Comparison of ENCODE assay signal across 9 cellular contexts in the genomic region with DNA sequence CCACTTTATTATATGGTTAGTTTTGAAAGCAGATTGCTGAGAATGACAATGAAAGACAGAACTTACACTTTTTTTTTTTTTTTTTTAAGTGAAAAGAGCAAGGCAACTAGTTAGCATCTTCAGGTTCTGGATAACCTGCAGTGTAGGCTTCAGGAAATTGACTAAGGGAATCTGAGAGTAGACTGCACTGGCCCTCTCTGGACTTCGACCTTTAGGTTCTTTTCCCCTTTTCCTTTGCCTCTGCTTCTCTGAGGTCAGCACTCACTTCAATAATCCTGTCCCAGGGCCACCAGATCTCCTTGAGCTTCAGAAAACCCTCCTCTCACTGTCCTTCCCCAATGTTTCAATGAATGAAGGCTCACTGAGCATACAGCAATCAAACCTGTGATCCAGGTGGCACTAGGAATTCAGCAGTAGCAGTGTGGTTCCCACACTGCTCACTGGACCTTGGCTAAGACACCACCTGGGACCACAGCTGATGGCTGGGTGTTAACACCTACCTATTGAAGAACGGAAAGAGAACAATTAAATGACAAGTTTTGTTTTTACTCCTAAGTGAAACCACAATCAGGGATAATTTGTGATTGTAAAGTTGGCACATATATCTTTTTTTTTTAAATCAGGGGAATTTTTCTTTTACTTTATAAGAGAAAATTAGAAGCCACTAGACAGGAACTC.
DNase-seq lines count a peak whose midpoint lies in the region; ATAC-seq and TF ChIP-seq lines count a peak whose summit lies in the region.
"Had no signal": no experiment of that assay in that cellular context is flagged by ENCODE, and none has a peak within 500 bp of the region (broad histone marks: within the 10 kb centered on the region; RNA-seq: fewer than 3 reads in every experiment).

No MANE protein-coding gene starts in this region.

- CTCF ChIA-PET in CD4-positive, alpha-beta T cell (lab: Charles Lee) = interaction anchor here (1.3 kb wide), 1 partner anchor 65 kb away, joined by 3 read pairs; no protein-coding TSS in a partner anchor
- CTCF ChIA-PET in activated CD8-positive, alpha-beta T cell treated with anti-CD3 and anti-CD28 coated beads, Interleukin-2, amount 10 ng/mL, durations not matched to agents 7 days and 5 days (lab: Charles Lee) = interaction anchor here (0.9 kb wide), 1 partner anchor 144 kb away, joined by 4 read pairs; no protein-coding TSS in a partner anchor

- in situ Hi-C loops in brain microvascular endothelial cell (cut with HindIII; ENCODE audit: low pct_ligation_motif_present, low sequenced_read_pairs) = no loop called here

- no peak for TF ChIP-seq CTCF in CD4-positive, alpha-beta T cell (IDR thresholded peaks at IDR 0.05)
- no peak for TF ChIP-seq CTCF in brain microvascular endothelial cell (IDR thresholded peaks at IDR 0.05; ENCODE audit: low read depth, low read length, missing control alignments)

- DNase-seq in CD4-positive, alpha-beta T cell = no peak
- DNase-seq in activated CD8-positive, alpha-beta T cell treated with anti-CD3 and anti-CD28 coated beads, Interleukin-2, amount 10 ng/mL, durations not matched to agents 7 days and 5 days = no peak
- DNase-seq in NCI-H526 (lab: John Stamatoyannopoulos, UW) (no peak), NCI-H1105 (lab: John Stamatoyannopoulos, UW) (no peak), brain microvascular endothelial cell (no peak), pons (ENCODE audit: low spot score) (no peak)
- DNase-seq: gastrocnemius medialis had no signal

- H3K36me3 Mint-ChIP-seq in CD4-positive, alpha-beta T cell (ENCODE audit: low read depth) = peaks cover 4% of the 10 kb centered on the region
- H3K36me3 Mint-ChIP-seq in activated CD8-positive, alpha-beta T cell treated with anti-CD3 and anti-CD28 coated beads, Interleukin-2, amount 10 ng/mL, durations not matched to agents 7 days and 5 days (ENCODE audit: low read depth) = peaks cover 4% of the 10 kb centered on the region

- no peak overlapping the region for H3K4me3 ChIP-seq in brain microvascular endothelial cell (ENCODE audit: low read depth, low read length)
- H3K4me3 ChIP-seq: gastrocnemius medialis had no signal

- peak; percentile 40 for ATAC-seq in CD4-positive, alpha-beta T cell (ENCODE audit: poor library complexity)
- ATAC-seq in GM18907 (IDR thresholded peaks at IDR 0.05; ENCODE audit: unreplicated experiment) (peak; percentile 87), HG02943 (IDR thresholded peaks at IDR 0.05; ENCODE audit: low read depth, unreplicated experiment) (peak; percentile 75)
- peak; percentile 51 for ATAC-seq in activated CD8-positive, alpha-beta T cell treated with anti-CD3 and anti-CD28 coated beads, Interleukin-2, amount 10 ng/mL, durations not matched to agents 7 days and 5 days

- H3K27me3 ChIP-seq in CD4-positive, alpha-beta T cell (ENCODE audit: control insufficient read depth, insufficient read depth, low read length) = no peaks in the 10 kb centered on the region
- H3K27me3 ChIP-seq in brain microvascular endothelial cell (replicated peaks) = no peaks in the 10 kb centered on the region
- H3K27me3 ChIP-seq: gastrocnemius medialis had no signal

- H3K27me3 Mint-ChIP-seq in CD4-positive, alpha-beta T cell = no peaks in the 10 kb centered on the region
- H3K27me3 Mint-ChIP-seq in activated CD8-positive, alpha-beta T cell treated with anti-CD3 and anti-CD28 coated beads, Interleukin-2, amount 10 ng/mL, durations not matched to agents 7 days and 5 days (ENCODE audit: low read depth) = peaks cover 7% of the 10 kb centered on the region

- no peaks in the 10 kb centered on the region for H3K36me3 ChIP-seq in brain microvascular endothelial cell (replicated peaks)
- H3K36me3 ChIP-seq: gastrocnemius medialis had no signal

- no peaks in the 10 kb centered on the region for H3K9me3 ChIP-seq in CD4-positive, alpha-beta T cell (ENCODE audit: control insufficient read depth, low read length)
- H3K9me3 ChIP-seq: gastrocnemius medialis had no signal

- H3K27ac ChIP-seq in CD4-positive, alpha-beta T cell (ENCODE audit: low read depth, low read length) = no peak overlapping the region
- no peak overlapping the region for H3K27ac ChIP-seq in brain microvascular endothelial cell

- intact Hi-C loops in CD4-positive, alpha-beta T cell (cut with DNase I, micrococcal nuclease) = loop anchor here in 1 of 2 experiments (1.0 kb wide), 2 partner anchors 9 to 67 kb away; no protein-coding TSS in a partner anchor

- peaks cover 59% of the 10 kb centered on the region for H3K4me1 Mint-ChIP-seq in CD4-positive, alpha-beta T cell (ENCODE audit: low read depth)
- H3K4me1 Mint-ChIP-seq in activated CD8-positive, alpha-beta T cell treated with anti-CD3 and anti-CD28 coated beads, Interleukin-2, amount 10 ng/mL, durations not matched to agents 7 days and 5 days (ENCODE audit: low read depth) = peaks cover 39% of the 10 kb centered on the region

- H3K4me3 Mint-ChIP-seq in CD4-positive, alpha-beta T cell = peak overlapping the region; percentile 30
- peak overlapping the region; percentile 47 for H3K4me3 Mint-ChIP-seq in activated CD8-positive, alpha-beta T cell treated with anti-CD3 and anti-CD28 coated beads, Interleukin-2, amount 10 ng/mL, durations not matched to agents 7 days and 5 days

- peak overlapping the region; percentile 82 for H3K27ac Mint-ChIP-seq in CD4-positive, alpha-beta T cell
- peak overlapping the region; percentile 80 for H3K27ac Mint-ChIP-seq in activated CD8-positive, alpha-beta T cell treated with anti-CD3 and anti-CD28 coated beads, Interleukin-2, amount 10 ng/mL, durations not matched to agents 7 days and 5 days

- POLR2A ChIA-PET in CD4-positive, alpha-beta T cell (lab: Charles Lee) = interaction anchor here (0.6 to 1.6 kb wide), 8 partner anchors 8 to 94 kb away, joined by 3 to 6 read pairs (median 4); partner anchors contain the start of gene IL6ST
- POLR2A ChIA-PET in activated CD8-positive, alpha-beta T cell treated with anti-CD3 and anti-CD28 coated beads, Interleukin-2, amount 10 ng/mL, durations not matched to agents 7 days and 5 days (lab: Charles Lee) = no interaction called here

- peaks cover 2% of the 10 kb centered on the region for H3K9me3 Mint-ChIP-seq in CD4-positive, alpha-beta T cell
- H3K9me3 Mint-ChIP-seq in activated CD8-positive, alpha-beta T cell treated with anti-CD3 and anti-CD28 coated beads, Interleukin-2, amount 10 ng/mL, durations not matched to agents 7 days and 5 days (ENCODE audit: insufficient read depth) = no peaks in the 10 kb centered on the region
